In the genomic region with DNA sequence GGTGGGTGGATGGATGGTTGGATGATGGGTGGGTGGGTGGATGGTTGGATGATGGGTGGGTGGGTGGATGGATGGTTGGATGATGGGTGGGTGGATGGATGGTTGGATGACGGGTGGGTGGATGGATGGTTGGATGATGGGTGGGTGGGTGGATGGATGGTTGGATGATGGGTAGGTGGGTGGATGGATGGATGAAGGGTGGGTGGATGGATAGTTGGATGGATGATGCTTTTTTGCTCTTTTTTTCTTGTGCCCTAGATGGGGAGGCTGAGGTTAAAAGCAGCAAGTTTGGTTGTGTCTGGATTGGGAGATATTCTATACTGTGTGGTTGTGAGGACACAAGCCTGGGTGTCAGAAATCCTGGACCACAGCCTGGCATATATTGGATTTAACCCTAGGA, we compare ENCODE assay signal across 11 cellular contexts. TPM values are rescaled to one million over a fixed set of nuclear protein-coding genes. Genes with fewer than 3 reads are reported as not detected.
"Had no signal": no experiment of that assay in that cellular context is flagged by ENCODE, and none has a peak within 500 bp of the region (broad histone marks: within the 10 kb centered on the region; RNA-seq: fewer than 3 reads in every experiment).

No MANE protein-coding gene starts in this region.

- H3K4me3 Mint-ChIP-seq: GM23338, H9, HFFc6 had no signal

- H3K27ac Mint-ChIP-seq: GM23338, H9, HFFc6 had no signal

- H3K9me3 ChIP-seq: HAP-1 had no signal

- H3K4me3 ChIP-seq: GM23248, GM23338, HAP-1 had no signal

- H3K27ac ChIP-seq: GM23248 had no signal

- H3K4me1 Mint-ChIP-seq: GM23338 had no signal

- DNase-seq: GM23248, GOT3, H7, H9, HCEC 1CT, HFFc6 had no signal

- H3K4me1 ChIP-seq: HAP-1 had no signal

- H3K36me3 ChIP-seq: HAP-1 had no signal

- ATAC-seq: GM23338, HCT116 had no signal

RNA-seq across cellular contexts. Expression of gene LCN12, which starts 5.4 kb away (rescaled TPM):
- total RNA-seq: GM23248, H4 had no signal
- polyA plus RNA-seq: GM23248 had no signal

RNA-seq across cellular contexts. Expression of gene C8G, which starts 12.4 kb away (rescaled TPM):
- total RNA-seq: GM23248, GM23338, H4, H7 had no signal
- polyA plus RNA-seq: GM23338 had no signal

RNA-seq across cellular contexts. Expression of gene PTGDS, which starts 19.8 kb away (rescaled TPM):
- total RNA-seq: GM23248, H4, HFFc6 had no signal

RNA-seq across cellular contexts. Expression of gene LCNL1, which starts 25.3 kb away (rescaled TPM):
- total RNA-seq: GM23248, GM23338, H1, H4, HFFc6 had no signal
- polyA plus RNA-seq: GM23248 had no signal
